ENCODE assay signal across 15 cellular contexts in genomic region chr1:22229374-22229773, GRCh38.
DNase-seq lines count a peak whose midpoint lies in the region; FAIRE-seq and TF ChIP-seq lines count a peak whose summit lies in the region.
"Had no signal": no experiment of that assay in that cellular context is flagged by ENCODE, and none has a peak within 500 bp of the region (broad histone marks: within the 10 kb centered on the region; RNA-seq: fewer than 3 reads in every experiment).

No MANE protein-coding gene starts in this region.

- no peaks in the 10 kb centered on the region for H3K36me3 ChIP-seq in small intestine (ENCODE audit: control insufficient read depth in 2 of 2, insufficient read depth in 2 of 2, low read length in 2 of 2)

- TF ChIP-seq CTCF in fibroblast of villous mesenchyme (IDR thresholded peaks at IDR 0.05; ENCODE audit: insufficient read depth, low read depth, low read length), result no peak

- no peaks in the 10 kb centered on the region for H3K4me1 ChIP-seq in small intestine (ENCODE audit: control insufficient read depth in 2 of 2, insufficient read depth in 1 of 2, low read depth in 1 of 2, low read length in 1 of 2)

- 65 to 83% (median 71%) methylated on average over 2 of the region's 2 CpGs for WGBS in small intestine, 3 donors

- no peak overlapping the region for H3K27ac ChIP-seq in small intestine (ENCODE audit: low read depth in 1 of 2, low read length in 1 of 2)
- H3K27ac ChIP-seq: C4-2B, VCaP had no signal

- peak; percentile 81 for DNase-seq in HPDE6-E6E7 (ENCODE audit: extremely low spot score)
- DNase-seq in amniotic epithelial cell (ENCODE audit: low read depth), result peak; percentile 92
- DNase-seq in fibroblast of villous mesenchyme (ENCODE audit: low read depth), result peak; percentile 39
- DNase-seq in small intestine, result peak; percentile 27
- DNase-seq in NCI-H2171 treated with DMSO at 0.1 percent for 48 hours (lab: John Stamatoyannopoulos, UW), result no peak
- DNase-seq in nucleus accumbens (lab: John Stamatoyannopoulos, UW), result no peak
- no peak for DNase-seq in NCI-H2171 (lab: John Stamatoyannopoulos, UW)
- DNase-seq: DMS79 treated with DMSO at 0.1 percent for 48 hours; effector CD4-positive, alpha-beta T cell; foreskin melanocyte; NCI-H1417; NCI-H524; stimulated activated naive CD8-positive, alpha-beta T cell treated with anti-CD3 and anti-CD28 coated beads, Interleukin-15, amount 100 ng/mL, for 72 hours had no signal

- no peaks in the 10 kb centered on the region for H3K9me3 ChIP-seq in small intestine (ENCODE audit: control insufficient read depth, low read depth)

- H3K27me3 ChIP-seq in small intestine (ENCODE audit: control insufficient read depth in 2 of 2, insufficient read depth in 2 of 2, low read length in 2 of 2), result peaks cover 0 to 3% of the 10 kb centered on the region in 2 donors

- no peak for FAIRE-seq in small intestine (lab: Jason Lieb, UNC)

- H3K4me3 ChIP-seq in fibroblast of villous mesenchyme (ENCODE audit: low read depth, low read length) (no peak overlapping the region), small intestine (ENCODE audit: low read depth in 1 of 2, low read length in 2 of 2) (no peak overlapping the region)

Comparison
In these comparisons a context has a peak if more than half of its experiments do, and no peak if none do; other contexts are left out.
1. DNase-seq: peak in HPDE6-E6E7 (single experiment), amniotic epithelial cell (single experiment), fibroblast of villous mesenchyme (single experiment) and small intestine (single experiment); none in NCI-H2171 treated with DMSO at 0.1 percent for 48 hours (single experiment), nucleus accumbens (0 of 56) and NCI-H2171 (single experiment).